11 cellular contexts compared by ENCODE assay signal in genomic region chr22:17268501-17269223, GRCh38. TPM values are rescaled to one million over a fixed set of nuclear protein-coding genes. Genes with fewer than 3 reads are reported as not detected.
DNase-seq lines count a peak whose midpoint lies in the region; ATAC-seq, FAIRE-seq and TF ChIP-seq lines count a peak whose summit lies in the region.
"Had no signal": no experiment of that assay in that cellular context is flagged by ENCODE, and none has a peak within 500 bp of the region (broad histone marks: within the 10 kb centered on the region; RNA-seq: fewer than 3 reads in every experiment).

No MANE protein-coding gene starts in this region.

- H3K4ac ChIP-seq in H1 (replicated peaks; ENCODE audit: insufficient read length, low read depth, low read length): no peak overlapping the region

- peak; percentile 62 to 80 (median 70) for TF ChIP-seq CTCF in H1 (IDR thresholded peaks at IDR 0.05; ENCODE audit: control extremely low read depth in 1 of 3, insufficient read depth in 1 of 3, low read depth in 1 of 3, low read length in 3 of 3)
- peak; percentile 43 for TF ChIP-seq CTCF in progenitor cell of endocrine pancreas (IDR thresholded peaks at IDR 0.05; ENCODE audit: unreplicated experiment)
- no peak for TF ChIP-seq CTCF in mammary epithelial cell (conservative IDR thresholded peaks at IDR 0.05 in 1 of 2, IDR thresholded peaks at IDR 0.05 in 1 of 2; ENCODE audit: extremely low read depth in 1 of 2, insufficient read depth in 1 of 2, low read depth in 1 of 2, low read length in 2 of 2)

- CTCF ChIA-PET in H1 (lab: Charles Lee; ENCODE audit: partially characterized antibody) (interaction anchor here (0.7 to 5.7 kb wide), 34 partner anchors 8 to 233 kb away, joined by 3 to 24 read pairs (median 4); no protein-coding TSS in a partner anchor), mammary epithelial cell (lab: Charles Lee; ENCODE audit: low non-redundant PET) (no interaction called here)

- H3K4me1 Mint-ChIP-seq in progenitor cell of endocrine pancreas (ENCODE audit: low read depth): peaks cover 46% of the 10 kb centered on the region

- 70% methylated on average over 3 of the region's 5 CpGs; no CpG with 5 or more reads in 1 of the 2 experiments for whole genome bisulfite sequencing in H1 (ENCODE audit: extremely low coverage in 1 of 2, insufficient coverage in 1 of 2, insufficient read length in 1 of 2, insufficient replicate concordance in 2 of 2, low coverage in 1 of 2, low lambda C conversion rate in 2 of 2, missing lambda C conversion rate in 1 of 2), 2 experiments
- 34% methylated on average over 4 of the region's 5 CpGs for WGBS in mammary epithelial cell (ENCODE audit: low coverage, missing lambda C conversion rate)

- peak; percentile 85 for FAIRE-seq in H1 (lab: Jason Lieb, UNC)

- ATAC-seq in HG03521 (IDR thresholded peaks at IDR 0.05; ENCODE audit: unreplicated experiment): no peak

- H2BK120ac ChIP-seq in H1 (replicated peaks; ENCODE audit: low read depth, low read length): peak overlapping the region; percentile 0

- H3K27ac ChIP-seq in H1 (ENCODE audit: low read depth, low read length) (no peak overlapping the region), mammary epithelial cell (ENCODE audit: insufficient read depth, low read depth, low read length) (no peak overlapping the region)

- peak; percentile 8; the same call in 1 of the 2 replicates for TF ChIP-seq RAD21 in Ishikawa (IDR thresholded peaks at IDR 0.05; ENCODE audit: low read depth)
- peak; percentile 66 to 77 for TF ChIP-seq RAD21 in H1 (IDR thresholded peaks at IDR 0.05 in 1 of 2, conservative IDR thresholded peaks at IDR 0.05 in 1 of 2; ENCODE audit: low read depth in 2 of 2, low read length in 2 of 2)

- H2BK15ac ChIP-seq in H1 (ENCODE audit: low read length): no peak overlapping the region; the same call in 1 of the 2 replicates

- H2AFZ ChIP-seq in H1 (ENCODE audit: low read length) (no peak overlapping the region), mammary epithelial cell (ENCODE audit: low read depth, low read length) (no peak overlapping the region)

- peak; percentile 18 for DNase-seq in activated CD4-positive, alpha-beta T cell treated with anti-CD3 and anti-CD28 coated beads for 48 hours
- no peak for DNase-seq in activated CD4-positive, alpha-beta T cell treated with anti-CD3 and anti-CD28 coated beads, Interleukin-2, amount 50 U/mL, for 48 hours
- DNase-seq in H1 (ENCODE audit: low read depth in 1 of 2, low spot score in 2 of 2): no peak
- no peak for DNase-seq in progenitor cell of endocrine pancreas (ENCODE audit: low spot score, unreplicated experiment)
- no peak for DNase-seq in mammary epithelial cell
- no peak for DNase-seq in nucleus accumbens (lab: John Stamatoyannopoulos, UW)
- DNase-seq: activated naive CD4-positive, alpha-beta T cell treated with anti-CD3 and anti-CD28 coated beads, Interleukin-2, amount 10 ng/mL, durations not matched to agents 7 days and 5 days; NCI-H2107 had no signal

- H2BK20ac ChIP-seq in H1 (ENCODE audit: low read length): peak overlapping the region; percentile 98

- peaks cover 13% of the 10 kb centered on the region for H3K27me3 Mint-ChIP-seq in progenitor cell of endocrine pancreas

- peak overlapping the region; percentile 100 for H3K18ac ChIP-seq in H1 (ENCODE audit: extremely low read depth, low read length)

- no peaks in the 10 kb centered on the region for H3K79me1 ChIP-seq in H1 (ENCODE audit: low read depth, low read length)

- no peak overlapping the region for H3K23ac ChIP-seq in H1 (ENCODE audit: insufficient read length)

- no peak overlapping the region for H3K56ac ChIP-seq in H1 (replicated peaks; ENCODE audit: insufficient read length, low read depth, low read length)

- H4K20me1 ChIP-seq in H1 (replicated peaks in 1 of 2; ENCODE audit: control insufficient read depth in 1 of 2, insufficient read depth in 2 of 2, low read length in 2 of 2) (no peaks in the 10 kb centered on the region), mammary epithelial cell (ENCODE audit: insufficient read depth, low read length) (no peaks in the 10 kb centered on the region)

- BruUV-seq in mammary epithelial cell (replicated peaks; lab: Mats Ljungman, UMichigan): no TSS peak

- H3K14ac ChIP-seq in H1 (ENCODE audit: insufficient read length): no peak overlapping the region

- TF ChIP-seq POLR2A in H1 (IDR thresholded peaks at IDR 0.05; ENCODE audit: control extremely low read depth in 1 of 2, low read depth in 2 of 2, low read length in 2 of 2): no peak

- H3K4me3 Mint-ChIP-seq in progenitor cell of endocrine pancreas (ENCODE audit: low read depth): no peak overlapping the region
- H3K4me3 Mint-ChIP-seq: activated naive CD4-positive, alpha-beta T cell treated with anti-CD3 and anti-CD28 coated beads, Interleukin-2, amount 10 ng/mL, durations not matched to agents 7 days and 5 days had no signal

- peak overlapping the region; percentile 100 for H2BK12ac ChIP-seq in H1 (ENCODE audit: low read depth, low read length)

- peak overlapping the region; percentile 93 for H4K91ac ChIP-seq in H1 (replicated peaks; ENCODE audit: insufficient read length, low read length)

- H2BK5ac ChIP-seq in H1 (ENCODE audit: low read depth, low read length): peak overlapping the region; percentile 100; the same call in 1 of the 2 replicates

- H3K36me3 ChIP-seq in H1 (ENCODE audit: control insufficient read depth in 2 of 4, insufficient read depth in 4 of 4, low read length in 3 of 4) (no peaks in the 10 kb centered on the region), mammary epithelial cell (ENCODE audit: insufficient read depth, low read length) (no peaks in the 10 kb centered on the region)

- H3K79me2 ChIP-seq in H1 (ENCODE audit: control insufficient read depth in 1 of 2, insufficient read depth in 2 of 2, low read length in 2 of 2) (0 out of 4 replicates have a peak, but pooled peaks cover 0 to 3% of the 10 kb centered on the region in 2 experiments), mammary epithelial cell (ENCODE audit: insufficient read depth, low read length) (no peaks in the 10 kb centered on the region)

- in situ Hi-C loops in mammary epithelial cell (cut with MboI; ENCODE audit: low sequenced_read_pairs in 2 of 2): no loop called here

- no peaks in the 10 kb centered on the region for H3K36me3 Mint-ChIP-seq in progenitor cell of endocrine pancreas (ENCODE audit: insufficient read depth)
- H3K36me3 Mint-ChIP-seq: activated naive CD4-positive, alpha-beta T cell treated with anti-CD3 and anti-CD28 coated beads, Interleukin-2, amount 10 ng/mL, durations not matched to agents 7 days and 5 days had no signal

- no peak overlapping the region for H3K4me3 ChIP-seq in H1 (ENCODE audit: extremely low read depth in 1 of 4, insufficient read depth in 2 of 4, low read depth in 3 of 4, low read length in 4 of 4)
- no peak overlapping the region for H3K4me3 ChIP-seq in mammary epithelial cell (replicated peaks in 1 of 3; ENCODE audit: insufficient read depth in 1 of 3, low read depth in 2 of 3, low read length in 3 of 3)

- 0 out of 2 replicates have a peak overlapping the region, but pooled peaks have one; percentile 26 for H2AK5ac ChIP-seq in H1 (ENCODE audit: low read depth, low read length)

- no peak for TF ChIP-seq EP300 in Ishikawa (IDR thresholded peaks at IDR 0.05; ENCODE audit: borderline replicate concordance)
- TF ChIP-seq EP300 in H1 (IDR thresholded peaks at IDR 0.05; ENCODE audit: borderline replicate concordance in 1 of 2, low read depth in 2 of 2, low read length in 2 of 2): no peak

- H3K27ac Mint-ChIP-seq in progenitor cell of endocrine pancreas: no peak overlapping the region
- H3K27ac Mint-ChIP-seq: activated naive CD4-positive, alpha-beta T cell treated with anti-CD3 and anti-CD28 coated beads, Interleukin-2, amount 10 ng/mL, durations not matched to agents 7 days and 5 days had no signal

- H3K9ac ChIP-seq in H1 (replicated peaks in 1 of 4; ENCODE audit: extremely low read depth in 1 of 4, low read depth in 3 of 4, low read length in 3 of 4) (no peak overlapping the region), mammary epithelial cell (ENCODE audit: insufficient read depth, low read length) (no peak overlapping the region)

- no peaks in the 10 kb centered on the region for H3K9me3 ChIP-seq in H1 (ENCODE audit: insufficient read depth in 2 of 2, low read depth in 1 of 2, low read length in 1 of 2)
- H3K9me3 ChIP-seq in mammary epithelial cell (replicated peaks; ENCODE audit: insufficient read depth, low read length): peaks cover 31% of the 10 kb centered on the region

- POLR2A ChIA-PET in H1 (lab: Charles Lee; ENCODE audit: partially characterized antibody): interaction anchor here (0.6 to 2.5 kb wide), 10 partner anchors 10 to 144 kb away, joined by 3 to 6 read pairs (median 3); partner anchors contain the start of gene CECR2

- intact Hi-C loops in mammary epithelial cell (cut with micrococcal nuclease): no loop called here

- no peaks in the 10 kb centered on the region for H3K27me3 ChIP-seq in H1 (replicated peaks in 1 of 4; ENCODE audit: control insufficient read depth in 3 of 4, extremely low read depth in 1 of 4, insufficient read depth in 3 of 4, low read length in 3 of 4)
- no peaks in the 10 kb centered on the region for H3K27me3 ChIP-seq in mammary epithelial cell (ENCODE audit: insufficient read depth, low read length)

- no peaks in the 10 kb centered on the region for H3K9me3 Mint-ChIP-seq in progenitor cell of endocrine pancreas (ENCODE audit: low read depth)
- H3K9me3 Mint-ChIP-seq: activated naive CD4-positive, alpha-beta T cell treated with anti-CD3 and anti-CD28 coated beads, Interleukin-2, amount 10 ng/mL, durations not matched to agents 7 days and 5 days had no signal

- no peak overlapping the region for H4K5ac ChIP-seq in H1 (ENCODE audit: insufficient read length, low read depth, low read length)

- dilution Hi-C loops in mammary epithelial cell (cut with HindIII; ENCODE audit: low sequenced_read_pairs): no loop called here

- no peak overlapping the region for H4K8ac ChIP-seq in H1 (ENCODE audit: extremely low read depth, insufficient read depth, low read length)

- H3K4me1 ChIP-seq in H1 (replicated peaks in 1 of 4; ENCODE audit: control insufficient read depth in 3 of 4, insufficient read depth in 4 of 4, low read length in 3 of 4): peaks cover 35 to 70% (median 48%) of the 10 kb centered on the region in 4 experiments
- H3K4me1 ChIP-seq in mammary epithelial cell (ENCODE audit: insufficient read depth, low read length): no peaks in the 10 kb centered on the region

- H3K4me2 ChIP-seq in H1 (ENCODE audit: insufficient read depth in 1 of 2, low read depth in 2 of 2, low read length in 2 of 2): no peak overlapping the region
- H3K4me2 ChIP-seq in mammary epithelial cell (ENCODE audit: insufficient read depth, low read depth, low read length): no peak overlapping the region

- H3K23me2 ChIP-seq in H1 (ENCODE audit: low read depth, low read length): no peaks in the 10 kb centered on the region; the same call in none of the 2 replicates

RNA-seq across cellular contexts. Expression of gene ADA2, which starts 49.4 kb away (rescaled TPM):
- total RNA-seq in H1 (2021; fragmentation: NEBNext Ultra II Directional; extraction: Animal tissue kit (Norgen Biotek cat#: 25700)): 31.5 and 35.6 TPM in 2 replicates
- polyA plus RNA-seq in H1 (2011; rRNA removed): 42.2 and 47.9 TPM in 2 replicates
- 21.6 TPM for polyA plus RNA-seq in H1 (2011; cell fraction: cytosol; rRNA removed)
- 29.1 TPM for polyA plus RNA-seq in H1 (2011; cell fraction: nucleus; rRNA removed)
- 26.6 to 35.8 TPM (median 31.6 TPM) in 4 replicates for polyA plus RNA-seq in H1 (2012, experiment 1 of 2)
- polyA plus RNA-seq in H1 (2012, experiment 2 of 2): 26.0 TPM
- 23.4 TPM for polyA plus RNA-seq in H1 (2013, experiment 1 of 2)
- polyA plus RNA-seq in H1 (2013, experiment 2 of 2): 23.6 TPM
- polyA minus RNA-seq in H1 (2011; rRNA and poly(A)+ RNA removed): 27.1 and 28.3 TPM in 2 replicates
- 15.7 TPM for polyA minus RNA-seq in H1 (2011; cell fraction: cytosol; rRNA and poly(A)+ RNA removed)
- polyA minus RNA-seq in H1 (2011; cell fraction: nucleus; rRNA and poly(A)+ RNA removed): 14.6 TPM
- 88.9 and 89.2 TPM in 2 replicates for total RNA-seq in progenitor cell of endocrine pancreas
- total RNA-seq in mammary epithelial cell: under 1 TPM in 1 of 2 donors, not detected in 1; 0.17 TPM
- 0.03 TPM for polyA plus RNA-seq in mammary epithelial cell
- polyA minus RNA-seq in mammary epithelial cell: not detected
- total RNA-seq: SK-MEL-5 had no signal

Comparison
In these comparisons a context has a peak if more than half of its experiments do, and no peak if none do; other contexts are left out.
1. CTCF ChIP-seq: peak in H1 (3 of 3) and progenitor cell of endocrine pancreas (single experiment); none in mammary epithelial cell (0 of 2).
2. RNA of gene ADA2, which starts 49.4 kb away (total RNA-seq): 88.9 to 89.2 TPM in progenitor cell of endocrine pancreas and 31.5 to 35.6 TPM in H1; 0.17 TPM in mammary epithelial cell; every median in the first group is over 10 times any median in the second.